In genomic region chr16:86202760-86203426, GRCh38 we compare ENCODE assay signal across 19 cellular contexts.
"Had no signal": no experiment of that assay in that cellular context is flagged by ENCODE, and none has a peak within 500 bp of the region (broad histone marks: within the 10 kb centered on the region; RNA-seq: fewer than 3 reads in every experiment).

No MANE protein-coding gene starts in this region.

- H3K9ac ChIP-seq: parathyroid adenoma had no signal

- FAIRE-seq: endometrium, keratinocyte had no signal

- H3K4me3 ChIP-seq: left lung, lower lobe of right lung, prostate gland, stomach, uterus had no signal

- ATAC-seq: foreskin keratinocyte; left lung; lower lobe of right lung; naive thymus-derived CD4-positive, alpha-beta T cell; stimulated activated memory B cell treated with anti-CD40 and anti-IgM and Interleukin-4, amounts not matched to agents 10 μg/mL and 1 μg/mL and 100 μg/mL, for 72 hours had no signal

- DNase-seq: central memory CD4-positive, alpha-beta T cell; cortex of kidney; effector memory CD4-positive, alpha-beta T cell; foreskin keratinocyte; immature natural killer cell; left lung; lower lobe of right lung; naive thymus-derived CD4-positive, alpha-beta T cell; nephron progenitor cell; stimulated activated CD4-positive, alpha-beta T cell treated with anti-CD3 and anti-CD28 coated beads, Interleukin-4, amount 100 ng/mL, for 1 hour; stimulated activated CD8-positive, alpha-beta memory T cell treated with anti-CD3 and anti-CD28 coated beads, Interleukin-4, amount 100 ng/mL, for 48 hours; stomach; uterus had no signal

- H3K4me1 ChIP-seq: foreskin keratinocyte, left lung, lower lobe of right lung, parathyroid adenoma, prostate gland, uterus had no signal

- H3K36me3 ChIP-seq: left lung, lower lobe of right lung, prostate gland, stomach, uterus had no signal

- H3K27ac ChIP-seq: epithelial cell of prostate, foreskin keratinocyte, lower lobe of right lung, parathyroid adenoma, prostate gland, uterus had no signal

- H2AFZ ChIP-seq: parathyroid adenoma had no signal

- H3K9me3 ChIP-seq: left lung, lower lobe of right lung, prostate gland, stomach, uterus had no signal

- H3K79me2 ChIP-seq: parathyroid adenoma had no signal
